In genomic region chr11:4626207-4627105, GRCh38 we compare ENCODE assay signal across 8 cellular contexts. TPM values are rescaled to one million over a fixed set of nuclear protein-coding genes. Genes with fewer than 3 reads are reported as not detected.
DNase-seq lines count a peak whose midpoint lies in the region; ATAC-seq and TF ChIP-seq lines count a peak whose summit lies in the region.

No MANE protein-coding gene starts in this region.

- no peak overlapping the region for H2BK5ac ChIP-seq in mesenchymal stem cell (ENCODE audit: low read depth, low read length, poor library complexity, severe bottlenecking)

- H3K4me1 ChIP-seq in HAP-1 (peaks cover 5% of the 10 kb centered on the region; the same call in 1 of the 2 replicates), mesenchymal stem cell (ENCODE audit: control insufficient read depth, insufficient read depth, low read depth, low read length) (no peaks in the 10 kb centered on the region), upper lobe of right lung (no peaks in the 10 kb centered on the region)

- H3K9me2 ChIP-seq in SU-DHL-6 (replicated peaks; ENCODE audit: insufficient read depth, low read length), result no peaks in the 10 kb centered on the region

- in situ Hi-C loops in HAP-1 (cut with MboI; ENCODE audit: low sequenced_read_pairs), result loop anchor here (25.0 kb wide), 2 partner anchors 761 to 1186 kb away; partner anchors contain the start of genes OR51M1 and OR52N2

- H3K4me2 ChIP-seq in SU-DHL-6 (ENCODE audit: low read depth, low read length, poor library complexity, severe bottlenecking) (no peak overlapping the region), mesenchymal stem cell (ENCODE audit: low read length, poor library complexity, severe bottlenecking) (no peak overlapping the region)

- peak; percentile 84 for TF ChIP-seq CTCF in SU-DHL-6 (IDR thresholded peaks at IDR 0.05; ENCODE audit: insufficient read depth, low read length, poor library complexity, severe bottlenecking)
- peak; percentile 46 for TF ChIP-seq CTCF in upper lobe of right lung (IDR thresholded peaks at IDR 0.05)

- no peak overlapping the region for H2BK120ac ChIP-seq in mesenchymal stem cell (ENCODE audit: low read depth, low read length)

- ATAC-seq in upper lobe of right lung (peak; percentile 73), HG03025 (IDR thresholded peaks at IDR 0.05; ENCODE audit: low FRiP score, unreplicated experiment) (no peak)

- no peak overlapping the region for H3K23ac ChIP-seq in mesenchymal stem cell (ENCODE audit: low read length in 2 of 2)

- H3K36me3 ChIP-seq in HAP-1 (replicated peaks) (no peaks in the 10 kb centered on the region), SU-DHL-6 (ENCODE audit: low read length) (no peaks in the 10 kb centered on the region), mesenchymal stem cell (ENCODE audit: control insufficient read depth in 1 of 2, insufficient read depth in 2 of 2, low read depth in 1 of 2, low read length in 2 of 2) (no peaks in the 10 kb centered on the region), upper lobe of right lung (no peaks in the 10 kb centered on the region)

- H3F3A ChIP-seq in SU-DHL-6 (ENCODE audit: insufficient read depth), result no peaks in the 10 kb centered on the region

- H3K4me3 ChIP-seq in HAP-1 (no peak overlapping the region), SU-DHL-6 (ENCODE audit: insufficient read depth, low read length, poor library complexity, severe bottlenecking) (no peak overlapping the region), mesenchymal stem cell (ENCODE audit: insufficient read depth in 1 of 2, low read depth in 1 of 2, low read length in 2 of 2) (no peak overlapping the region), upper lobe of right lung (no peak overlapping the region)

- H3K9me3 ChIP-seq in HAP-1, result peaks cover 3% of the 10 kb centered on the region; the same call in 1 of the 2 replicates
- H3K9me3 ChIP-seq in SU-DHL-6 (ENCODE audit: insufficient read depth, low read length), result no peaks in the 10 kb centered on the region
- no peaks in the 10 kb centered on the region for H3K9me3 ChIP-seq in mesenchymal stem cell (ENCODE audit: control insufficient read depth, low read length)
- peaks cover 5% of the 10 kb centered on the region for H3K9me3 ChIP-seq in upper lobe of right lung

- no peaks in the 10 kb centered on the region for H3K27me3 ChIP-seq in HAP-1 (ENCODE audit: low read depth)
- H3K27me3 ChIP-seq in SU-DHL-6 (ENCODE audit: low read length), result no peaks in the 10 kb centered on the region
- H3K27me3 ChIP-seq in mesenchymal stem cell (ENCODE audit: control insufficient read depth in 1 of 2, insufficient read depth in 1 of 2, low read length in 2 of 2), result peaks cover 0 to 6% of the 10 kb centered on the region in 2 experiments
- H3K27me3 ChIP-seq in upper lobe of right lung, result no peaks in the 10 kb centered on the region

- peak; percentile 84 for DNase-seq in DMS153 treated with DMSO at 0.1 percent for 48 hours (lab: John Stamatoyannopoulos, UW; ENCODE audit: unreplicated experiment)
- peak; percentile 65 to 89 for DNase-seq in HAP-1 (ENCODE audit: low spot score in 2 of 2)
- peak; percentile 71 for DNase-seq in NCI-H187 treated with DMSO at 0.1 percent for 48 hours (lab: John Stamatoyannopoulos, UW)
- DNase-seq in dedifferentiated amniotic fluid mesenchymal stem cell (ENCODE audit: extremely low spot score), result peak; percentile 31
- DNase-seq in mesenchymal stem cell, result peak; percentile 67
- DNase-seq in upper lobe of right lung, result no peak

- no peaks in the 10 kb centered on the region for H3K79me1 ChIP-seq in mesenchymal stem cell (replicated peaks; ENCODE audit: low read length, poor library complexity, severe bottlenecking)

- no peak overlapping the region for H2BK15ac ChIP-seq in mesenchymal stem cell (ENCODE audit: low read depth, poor library complexity, severe bottlenecking)

- H3K4ac ChIP-seq in mesenchymal stem cell (ENCODE audit: low read depth in 1 of 2, low read length in 2 of 2), result no peak overlapping the region

- no peak overlapping the region for H4K8ac ChIP-seq in mesenchymal stem cell (ENCODE audit: low read length)

- no peak overlapping the region for H2AK5ac ChIP-seq in mesenchymal stem cell (ENCODE audit: low read length, severe bottlenecking)

- no peak overlapping the region for H2BK12ac ChIP-seq in mesenchymal stem cell (ENCODE audit: low read length in 2 of 2)

- H3K9ac ChIP-seq in SU-DHL-6 (ENCODE audit: low read length) (no peak overlapping the region), mesenchymal stem cell (ENCODE audit: low read length) (no peak overlapping the region)

- H3K27ac ChIP-seq in SU-DHL-6 (ENCODE audit: low read depth, low read length) (no peak overlapping the region), mesenchymal stem cell (ENCODE audit: low read length, poor library complexity, severe bottlenecking) (no peak overlapping the region), upper lobe of right lung (no peak overlapping the region)

- H4K91ac ChIP-seq in mesenchymal stem cell (ENCODE audit: low read length), result no peak overlapping the region

- H2AFZ ChIP-seq in SU-DHL-6 (ENCODE audit: low read depth, low read length, severe bottlenecking) (no peak overlapping the region), mesenchymal stem cell (ENCODE audit: low read depth, low read length) (no peak overlapping the region)

- H3K79me2 ChIP-seq in SU-DHL-6 (ENCODE audit: insufficient read depth, low read length), result no peaks in the 10 kb centered on the region

- no peaks in the 10 kb centered on the region for H4K20me1 ChIP-seq in SU-DHL-6 (ENCODE audit: low read depth, low read length)

- H3K18ac ChIP-seq in mesenchymal stem cell (ENCODE audit: low read depth in 1 of 2, low read length in 2 of 2), result no peak overlapping the region

- no peak overlapping the region for H3K14ac ChIP-seq in mesenchymal stem cell (ENCODE audit: low read length in 2 of 2)

- intact Hi-C loops in upper lobe of right lung (cut with DNase I), result no loop called here

- WGBS in mesenchymal stem cell, result 45% methylated on average over 14 of the region's 15 CpGs

RNA-seq across cellular contexts. Expression of gene OR51D1, which starts 10.8 kb away (rescaled TPM):
- polyA plus RNA-seq in mesenchymal stem cell (2013, experiment 1 of 2), result not detected
- not detected for polyA plus RNA-seq in mesenchymal stem cell (2013, experiment 2 of 2)
- total RNA-seq in upper lobe of right lung, result not detected

RNA-seq across cellular contexts. Expression of gene OR51E1, which starts 17.3 kb away (rescaled TPM):
- not detected for polyA plus RNA-seq in mesenchymal stem cell (2013, experiment 1 of 2)
- 0.01 TPM for polyA plus RNA-seq in mesenchymal stem cell (2013, experiment 2 of 2)
- total RNA-seq in upper lobe of right lung, result not detected

RNA-seq across cellular contexts. Expression of gene TRIM68, which starts 18.4 kb away (rescaled TPM):
- polyA plus RNA-seq in mesenchymal stem cell (2013, experiment 1 of 2), result 5.0 TPM
- polyA plus RNA-seq in mesenchymal stem cell (2013, experiment 2 of 2), result 5.4 TPM
- total RNA-seq in upper lobe of right lung, result 12.4 TPM

RNA-seq across cellular contexts. Expression of gene OR52I1, which starts 32.6 kb away (rescaled TPM):
- not detected for polyA plus RNA-seq in mesenchymal stem cell (2013, experiment 1 of 2)
- polyA plus RNA-seq in mesenchymal stem cell (2013, experiment 2 of 2), result not detected
- not detected for total RNA-seq in upper lobe of right lung

RNA-seq across cellular contexts. Expression of gene OR52I2, which starts 44.9 kb away (rescaled TPM):
- not detected for polyA plus RNA-seq in mesenchymal stem cell (2013, experiment 1 of 2)
- not detected for polyA plus RNA-seq in mesenchymal stem cell (2013, experiment 2 of 2)
- not detected for total RNA-seq in upper lobe of right lung
